Comparison of ENCODE assay signal across 26 cellular contexts in the genomic region with DNA sequence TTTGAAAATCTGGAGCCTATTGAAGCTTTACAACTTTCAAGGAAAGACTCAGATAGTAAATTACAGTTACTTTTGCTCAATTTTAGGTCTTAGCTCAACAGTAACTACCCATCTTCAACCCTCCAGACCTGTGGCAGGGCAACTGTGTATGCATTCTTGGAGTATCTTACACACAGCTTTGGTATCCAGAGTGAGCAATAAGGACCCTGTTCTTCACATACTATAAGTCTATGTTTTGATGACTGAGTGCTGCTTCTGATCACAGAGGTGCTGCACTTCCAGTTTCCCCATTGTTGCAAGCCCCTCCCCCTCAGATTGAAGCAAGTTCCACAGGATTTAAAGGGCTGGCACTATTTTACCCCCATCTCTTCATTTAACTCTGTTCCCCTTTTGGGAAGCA.
"Had no signal": no experiment of that assay in that cellular context is flagged by ENCODE, and none has a peak within 500 bp of the region (broad histone marks: within the 10 kb centered on the region; RNA-seq: fewer than 3 reads in every experiment).

No MANE protein-coding gene starts in this region.

- DNase-seq: activated CD4-positive, alpha-beta T cell treated with anti-CD3 and anti-CD28 coated beads, Interleukin-2, amount 10 ng/mL, durations not matched to agents 7 days and 5 days; activated CD8-positive, alpha-beta memory T cell treated with anti-CD3 and anti-CD28 coated beads, Interleukin-2, amount 10 ng/mL, durations not matched to agents 7 days and 5 days; activated CD8-positive, alpha-beta T cell treated with anti-CD3 and anti-CD28 coated beads for 36 hours; activated effector memory CD4-positive, alpha-beta T cell treated with anti-CD3 and anti-CD28 coated beads, Interleukin-2, amount 50 U/mL, for 16 hours; activated naive CD4-positive, alpha-beta T cell treated with anti-CD3 and anti-CD28 coated beads, Interleukin-2, amount 10 ng/mL, durations not matched to agents 7 days and 5 days; activated naive CD8-positive, alpha-beta T cell treated with anti-CD3 and anti-CD28 coated beads, Interleukin-2, amount 50 U/mL, for 24 hours; activated T-cell treated with anti-CD3 and anti-CD28 coated beads for 4 hours; anterior cingulate cortex; caudate nucleus; dermis blood vessel endothelial cell; effector CD8-positive, alpha-beta T cell; gastrocnemius medialis; hippocampal formation; naive thymus-derived CD8-positive, alpha-beta T cell; retina; sigmoid colon; stimulated activated CD4-positive, alpha-beta T cell treated with anti-CD3 and anti-CD28 coated beads, Interleukin-2, amount 100 ng/mL, for 48 hours; stimulated activated CD8-positive, alpha-beta memory T cell treated with anti-CD3 and anti-CD28 coated beads, Interleukin-4, amount 100 ng/mL, for 48 hours; stimulated activated naive B cell treated with anti-CD40 and anti-IgM and Interleukin-4, amounts not matched to agents 10 μg/mL and 1 μg/mL and 100 μg/mL, for 72 hours; testis had no signal

- ATAC-seq: activated CD4-positive, CD25-positive, alpha-beta regulatory T cell treated with anti-CD3 and anti-CD28 coated beads, Interleukin-2, amount 50 U/mL, for 24 hours; activated CD8-positive, alpha-beta memory T cell treated with anti-CD3 and anti-CD28 coated beads, Interleukin-2, amount 10 ng/mL, durations not matched to agents 7 days and 5 days; activated CD8-positive, alpha-beta T cell treated with anti-CD3 and anti-CD28 coated beads for 36 hours; activated naive CD8-positive, alpha-beta T cell treated with anti-CD3 and anti-CD28 coated beads, Interleukin-2, amount 50 U/mL, for 24 hours; gastrocnemius medialis; left lobe of liver; naive thymus-derived CD8-positive, alpha-beta T cell; stimulated activated naive B cell treated with anti-CD40 and anti-IgM and Interleukin-4, amounts not matched to agents 10 μg/mL and 1 μg/mL and 100 μg/mL, for 72 hours had no signal

- FAIRE-seq: islet of Langerhans had no signal

- H3K36me3 ChIP-seq: gastrocnemius medialis, sigmoid colon, vagina had no signal

- H3K4me1 ChIP-seq: gastrocnemius medialis, sigmoid colon, testis, vagina had no signal

- H3K27me3 ChIP-seq: gastrocnemius medialis, sigmoid colon, testis, vagina had no signal

- H3K4me3 ChIP-seq: gastrocnemius medialis, lung, sigmoid colon, testis, vagina had no signal

- H3K27ac ChIP-seq: gastrocnemius medialis, sigmoid colon, testis, vagina, VCaP had no signal

- H3K9me3 ChIP-seq: gastrocnemius medialis, sigmoid colon, testis, vagina had no signal
